19 cellular contexts compared by ENCODE assay signal in the genomic region with DNA sequence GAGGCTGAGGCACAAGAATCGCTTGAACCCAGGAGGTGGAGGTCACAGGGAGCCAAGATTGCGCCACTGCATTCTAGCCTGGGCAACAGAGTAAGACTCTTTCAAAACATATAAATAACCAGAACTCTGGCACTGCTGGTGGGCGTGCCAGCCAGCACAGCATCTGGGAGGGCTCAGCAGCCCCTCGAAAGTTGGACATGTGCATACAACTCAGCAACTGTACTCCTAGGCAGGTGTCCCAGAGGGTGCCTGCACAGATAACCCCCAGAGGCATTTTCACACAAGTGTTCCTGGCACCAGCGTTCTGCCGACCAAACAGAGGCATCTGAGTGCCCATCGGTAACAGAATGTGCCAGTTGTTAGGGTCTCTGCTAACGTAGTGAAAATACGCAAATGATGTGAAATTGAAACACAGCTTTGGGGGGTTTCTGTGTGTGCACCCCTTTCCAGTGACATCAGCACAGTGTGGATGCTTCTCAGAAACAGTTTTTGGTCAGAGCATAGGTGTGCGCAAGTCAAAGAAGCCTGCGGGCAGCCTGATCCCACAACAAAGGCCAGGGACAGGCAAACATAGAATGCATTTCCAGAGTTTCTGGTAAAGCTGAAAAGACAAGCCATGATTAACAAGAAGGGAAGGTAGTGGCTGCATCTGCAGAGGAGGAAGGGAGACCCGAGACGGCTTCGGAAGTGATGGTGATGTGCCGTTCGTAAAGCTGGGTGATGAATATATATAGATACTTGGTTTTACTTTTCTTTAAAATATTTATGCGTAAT.
"Had no signal": no experiment of that assay in that cellular context is flagged by ENCODE, and none has a peak within 500 bp of the region (broad histone marks: within the 10 kb centered on the region; RNA-seq: fewer than 3 reads in every experiment).

No MANE protein-coding gene starts in this region.

- H3K4me1 ChIP-seq: foreskin keratinocyte, suprapubic skin had no signal

- DNase-seq: activated CD4-positive, alpha-beta T cell treated with anti-CD3 and anti-CD28 coated beads for 48 hours; activated gamma-delta T cell; activated T-cell treated with anti-CD3 and anti-CD28 coated beads, Interleukin-2, amount 50 U/mL, for 4 hours; amniotic stem cell; cortex of kidney; effector CD8-positive, alpha-beta T cell; foreskin keratinocyte; natural killer cell; stimulated activated CD4-positive, alpha-beta T cell treated with anti-CD3 and anti-CD28 coated beads, Interleukin-4, amount 100 ng/mL, for 4 hours; stimulated activated naive CD8-positive, alpha-beta T cell treated with anti-CD3 and anti-CD28 coated beads, Interleukin-15, Interleukin-2, amounts not matched to agents 100 U/mL and 50 U/mL, for 24 hours; T-helper 1 cell; trophoblast cell had no signal

- H3K9me3 ChIP-seq: suprapubic skin had no signal

- ATAC-seq: activated T-cell treated with anti-CD3 and anti-CD28 coated beads, Interleukin-2, amount 50 U/mL, for 4 hours; foreskin keratinocyte; natural killer cell; SK-N-SH treated with all-trans-retinoic acid at 6 μM for 48 hours; stimulated activated naive CD8-positive, alpha-beta T cell treated with anti-CD3 and anti-CD28 coated beads, Interleukin-15, Interleukin-2, amounts not matched to agents 100 U/mL and 50 U/mL, for 24 hours had no signal

- H3K27me3 ChIP-seq: foreskin keratinocyte had no signal

- H3K4me3 ChIP-seq: skin epidermis, suprapubic skin had no signal

- H3K4me3 Mint-ChIP-seq: activated naive CD8-positive, alpha-beta T cell; activated T-cell treated with anti-CD3 and anti-CD28 coated beads, Interleukin-2, amount 50 U/mL, for 4 hours; central memory CD8-positive, alpha-beta T cell; memory B cell; natural killer cell had no signal

- H3K27ac ChIP-seq: foreskin keratinocyte, skin epidermis, suprapubic skin, VCaP had no signal

- H3K36me3 ChIP-seq: suprapubic skin had no signal

- H3K27ac Mint-ChIP-seq: activated naive CD8-positive, alpha-beta T cell; memory B cell; natural killer cell had no signal

- H3K4me1 Mint-ChIP-seq: central memory CD8-positive, alpha-beta T cell; natural killer cell had no signal

- H3K9me3 Mint-ChIP-seq: activated T-cell treated with anti-CD3 and anti-CD28 coated beads, Interleukin-2, amount 50 U/mL, for 4 hours; central memory CD8-positive, alpha-beta T cell; memory B cell; natural killer cell had no signal

- H3K36me3 Mint-ChIP-seq: activated naive CD8-positive, alpha-beta T cell; memory B cell; natural killer cell had no signal
